In the genomic region with DNA sequence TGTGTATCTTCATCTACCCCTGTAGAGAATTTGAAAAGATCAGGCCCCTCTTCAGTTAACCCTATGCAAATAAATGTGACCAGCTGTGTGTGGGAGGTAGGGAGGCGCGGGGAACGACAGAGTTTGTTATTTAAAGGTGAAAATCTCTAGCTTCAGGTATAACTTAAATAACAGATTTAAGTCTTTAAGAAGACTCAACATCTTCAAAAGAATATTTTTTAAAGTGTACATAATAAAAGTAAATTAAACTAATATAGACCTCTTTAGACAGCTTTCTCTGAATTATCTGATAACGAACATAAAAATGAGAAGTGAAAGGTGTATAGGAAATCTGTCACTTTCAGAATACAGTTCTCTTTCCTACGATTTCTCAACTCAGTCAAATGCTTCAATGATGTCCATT, we compare ENCODE assay signal across 19 cellular contexts. TPM values are rescaled to one million over a fixed set of nuclear protein-coding genes. Genes with fewer than 3 reads are reported as not detected.
DNase-seq lines count a peak whose midpoint lies in the region; ATAC-seq, FAIRE-seq and TF ChIP-seq lines count a peak whose summit lies in the region.
"Had no signal": no experiment of that assay in that cellular context is flagged by ENCODE, and none has a peak within 500 bp of the region (broad histone marks: within the 10 kb centered on the region; RNA-seq: fewer than 3 reads in every experiment).

No MANE protein-coding gene starts in this region.

- H3K4me1 Mint-ChIP-seq in CD8-positive, alpha-beta T cell (ENCODE audit: low read depth) = no peaks in the 10 kb centered on the region

- TF ChIP-seq EP300 in A549 (IDR thresholded peaks at IDR 0.05) = no peak

- H3K36me3 Mint-ChIP-seq in CD8-positive, alpha-beta T cell = peaks cover 14% of the 10 kb centered on the region

- peaks cover 22% of the 10 kb centered on the region; the same call in 2 of the 3 replicates for H3K4me1 ChIP-seq in A549
- H3K4me1 ChIP-seq in CD8-positive, alpha-beta T cell (ENCODE audit: insufficient read depth, low read length) = no peaks in the 10 kb centered on the region
- H3K4me1 ChIP-seq: psoas muscle had no signal

- H3K4me2 ChIP-seq in A549 = peak overlapping the region; percentile 41; the same call in 2 of the 3 replicates

- H3K27ac ChIP-seq in A549 = no peak overlapping the region
- no peak overlapping the region for H3K27ac ChIP-seq in CD8-positive, alpha-beta T cell (ENCODE audit: low read depth, low read length)
- H3K27ac ChIP-seq: psoas muscle had no signal

- H3K36me3 ChIP-seq in CD8-positive, alpha-beta T cell (ENCODE audit: insufficient read depth, low read length) = no peaks in the 10 kb centered on the region

- H3K9me3 ChIP-seq in A549 = no peaks in the 10 kb centered on the region
- H3K9me3 ChIP-seq in CD8-positive, alpha-beta T cell (ENCODE audit: low read length) = no peaks in the 10 kb centered on the region
- H3K9me3 ChIP-seq: psoas muscle had no signal

- H3K27me3 Mint-ChIP-seq in CD8-positive, alpha-beta T cell (ENCODE audit: low read depth) = no peaks in the 10 kb centered on the region

- no peaks in the 10 kb centered on the region for H3K9me3 Mint-ChIP-seq in CD8-positive, alpha-beta T cell

- DNase-seq in A549 (ENCODE audit: low read depth in 1 of 2, low spot score in 1 of 2) = no peak
- no peak for DNase-seq in amygdala (lab: John Stamatoyannopoulos, UW)
- DNase-seq in NCI-H526 treated with DMSO at 0.1 percent for 48 hours (lab: John Stamatoyannopoulos, UW) = no peak
- no peak for DNase-seq in stimulated activated naive CD8-positive, alpha-beta T cell treated with anti-CD3 and anti-CD28 coated beads, Interleukin-15, Interleukin-2, amounts not matched to agents 100 U/mL and 50 U/mL, for 24 hours
- DNase-seq in CD8-positive, alpha-beta T cell = no peak
- DNase-seq: activated gamma-delta T cell treated with Interleukin-2 at 50 U/mL for 16 hours, DND-41, foreskin melanocyte, HCEC 1CT, NCI-H1105, psoas muscle had no signal

- H3K27me3 ChIP-seq in CD8-positive, alpha-beta T cell (ENCODE audit: insufficient read depth, low read length) = no peaks in the 10 kb centered on the region

- 71% methylated on average over 5 of the region's 5 CpGs for WGBS in A549 (ENCODE audit: missing lambda C conversion rate)

- TF ChIP-seq POLR2A in A549 (IDR thresholded peaks at IDR 0.05; ENCODE audit: low read length) = no peak

- TF ChIP-seq CTCF in A549 (IDR thresholded peaks at IDR 0.05) = no peak
- TF ChIP-seq CTCF in CD8-positive, alpha-beta T cell (IDR thresholded peaks at IDR 0.05) = no peak

- POLR2A ChIA-PET in A549 (lab: Yijun Ruan, JAX) = no interaction called here
- POLR2A ChIA-PET in CD8-positive, alpha-beta T cell (lab: Charles Lee) = no interaction called here

- FAIRE-seq in A549 (lab: Jason Lieb, UNC) = no peak
- FAIRE-seq: colon had no signal

- CTCF ChIA-PET in A549 (lab: Yijun Ruan, JAX) = no interaction called here
- CTCF ChIA-PET in CD8-positive, alpha-beta T cell (lab: Charles Lee) = no interaction called here

- no peak overlapping the region for H3K4me3 Mint-ChIP-seq in CD8-positive, alpha-beta T cell

- no peak for TF ChIP-seq RAD21 in A549 (conservative IDR thresholded peaks at IDR 0.05 in 1 of 2, IDR thresholded peaks at IDR 0.05 in 1 of 2)

- intact Hi-C loops in CD8-positive, alpha-beta T cell (cut with DNase I, micrococcal nuclease) = no loop called here

- H3K27ac Mint-ChIP-seq in CD8-positive, alpha-beta T cell = no peak overlapping the region

- no peak for ATAC-seq in A549
- ATAC-seq in GM19351 (IDR thresholded peaks at IDR 0.05; ENCODE audit: unreplicated experiment) = peak; percentile 96
- ATAC-seq in HG02678 (IDR thresholded peaks at IDR 0.05; ENCODE audit: unreplicated experiment) = peak; percentile 96
- ATAC-seq in HG03442 (IDR thresholded peaks at IDR 0.05; ENCODE audit: unreplicated experiment) = peak; percentile 86
- ATAC-seq in stimulated activated naive CD8-positive, alpha-beta T cell treated with anti-CD3 and anti-CD28 coated beads, Interleukin-15, Interleukin-2, amounts not matched to agents 100 U/mL and 50 U/mL, for 24 hours = no peak
- no peak for ATAC-seq in CD8-positive, alpha-beta T cell
- ATAC-seq: Panc1, psoas muscle had no signal

- no peak overlapping the region for H3K4me3 ChIP-seq in A549
- no peak overlapping the region for H3K4me3 ChIP-seq in CD8-positive, alpha-beta T cell (ENCODE audit: low read depth, low read length)
- H3K4me3 ChIP-seq: lung, psoas muscle had no signal

TF ChIP-seq in A549, 52 proteins besides CTCF, POLR2A, EP300 and RAD21:
- no peak for TF ChIP-seq HDAC2 (IDR thresholded peaks at IDR 0.05)
- TF ChIP-seq RFX5 (IDR thresholded peaks at IDR 0.05) = no peak
- no peak for TF ChIP-seq SMC3 (IDR thresholded peaks at IDR 0.05)
- no peak for TF ChIP-seq JUNB (IDR thresholded peaks at IDR 0.05)
- no peak for TF ChIP-seq PHF8 (IDR thresholded peaks at IDR 0.05; ENCODE audit: borderline replicate concordance, low read depth)
- TF ChIP-seq NR3C1 (IDR thresholded peaks at IDR 0.05) = no peak
- no peak for TF ChIP-seq HOXA7 (CRISPR knock-in tag; IDR thresholded peaks at IDR 0.05)
- TF ChIP-seq, protein P1, sequence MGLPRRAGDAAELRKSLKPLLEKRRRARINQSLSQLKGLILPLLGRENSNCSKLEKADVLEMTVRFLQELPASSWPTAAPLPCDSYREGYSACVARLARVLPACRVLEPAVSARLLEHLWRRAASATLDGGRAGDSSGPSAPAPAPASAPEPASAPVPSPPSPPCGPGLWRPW (IDR thresholded peaks at IDR 0.05) = no peak
- TF ChIP-seq NPAS2 (CRISPR knock-in tag; IDR thresholded peaks at IDR 0.05; ENCODE audit: borderline replicate concordance) = no peak
- TF ChIP-seq RCOR1 (IDR thresholded peaks at IDR 0.05; ENCODE audit: low read depth, low read length) = no peak

RNA-seq across cellular contexts. Expression of a gene that starts 16.0 kb away (rescaled TPM):
- polyA plus RNA-seq in A549 (2011; rRNA removed) (not detected in 2 replicates), A549 (2017; fragmentation: RNase III; extraction: RNeasy Plus Mini Kit Qiagen cat#74134 plus additional on column Dnase treatment) (not detected in 3 replicates)
- not detected in 2 replicates for polyA plus RNA-seq in A549 (2012; cell fraction: cytosol; rRNA removed)
- polyA plus RNA-seq in A549 (2012; cell fraction: nucleus; rRNA removed) = not detected in 2 replicates
- polyA minus RNA-seq in A549 (2011; rRNA and poly(A)+ RNA removed) = not detected in 2 replicates
- not detected for total RNA-seq in CD8-positive, alpha-beta T cell
- total RNA-seq: A673, psoas muscle, ureter had no signal
- polyA plus RNA-seq: lung, psoas muscle had no signal

Comparison
In these comparisons a context has a peak if more than half of its experiments do, and no peak if none do; other contexts are left out.
1. ATAC-seq: peak in GM19351 (single experiment), HG02678 (single experiment) and HG03442 (single experiment); none in A549 (0 of 2), stimulated activated naive CD8-positive, alpha-beta T cell treated with anti-CD3 and anti-CD28 coated beads, Interleukin-15, Interleukin-2, amounts not matched to agents 100 U/mL and 50 U/mL, for 24 hours (single experiment) and CD8-positive, alpha-beta T cell (single experiment).